In the genomic region with DNA sequence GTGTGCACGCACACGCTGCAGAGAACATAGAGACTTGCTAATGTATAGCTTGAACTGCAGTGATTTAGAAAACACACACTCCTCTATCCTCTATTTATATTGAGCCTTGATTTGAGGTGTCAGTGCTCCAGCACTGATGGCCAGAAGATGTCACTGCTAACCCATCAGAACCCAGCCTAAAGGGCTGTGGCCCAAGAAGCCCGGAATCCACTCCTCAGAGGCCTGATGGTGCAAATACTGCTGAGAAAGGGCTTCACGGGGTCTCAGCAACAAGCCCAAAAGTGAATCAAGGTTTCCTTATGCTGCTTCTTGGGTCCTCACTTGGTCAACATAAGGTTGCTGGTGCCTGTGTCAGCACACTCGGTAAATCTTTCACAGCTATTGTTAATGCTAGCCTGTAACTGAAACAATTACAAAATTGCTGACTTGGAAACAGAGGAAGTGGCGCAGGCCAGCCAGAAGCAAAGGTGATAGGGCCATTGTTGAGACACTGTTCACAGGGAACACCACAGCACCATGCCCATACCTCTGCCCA, we compare ENCODE assay signal across 8 cellular contexts.
DNase-seq lines count a peak whose midpoint lies in the region; ATAC-seq and TF ChIP-seq lines count a peak whose summit lies in the region.

No MANE protein-coding gene starts in this region.

- H3K4me3 ChIP-seq in breast epithelium, result no peak overlapping the region

- H3K9me3 ChIP-seq in breast epithelium, result no peaks in the 10 kb centered on the region

- TF ChIP-seq POLR2A in breast epithelium (IDR thresholded peaks at IDR 0.05), result no peak

- intact Hi-C loops in breast epithelium (cut with DNase I; ENCODE audit: low total_unique reads), result no loop called here

- TF ChIP-seq CTCF in LNCAP (IDR thresholded peaks at IDR 0.05) (peak; percentile 87), breast epithelium (IDR thresholded peaks at IDR 0.05) (peak; percentile 12 to 75 (median 67))

- H3K27me3 ChIP-seq in breast epithelium, result no peaks in the 10 kb centered on the region

- H3K36me3 ChIP-seq in breast epithelium, result no peaks in the 10 kb centered on the region

- no peak for ATAC-seq in GM19455 (IDR thresholded peaks at IDR 0.05; ENCODE audit: unreplicated experiment)

- peak overlapping the region in 1 of 2 donors; percentile 74 for H3K27ac ChIP-seq in breast epithelium

- DNase-seq in NCI-H187 (lab: John Stamatoyannopoulos, UW) (peak; percentile 32 to 45), NCI-H187 treated with DMSO at 0.1 percent for 48 hours (lab: John Stamatoyannopoulos, UW) (no peak), T1000 (lab: John Stamatoyannopoulos, UW) (peak; percentile 13), breast epithelium (ENCODE audit: low spot score in 2 of 2) (peak in 1 of 2 donors; percentile 31), inferior parietal cortex (ENCODE audit: extremely low spot score) (peak; percentile 85)
- peak; percentile 50 for DNase-seq in stimulated activated CD4-positive, alpha-beta T cell treated with anti-CD3 and anti-CD28 coated beads, Interleukin-15, amount 100 ng/mL, for 24 hours

- H3K4me1 ChIP-seq in breast epithelium, result no peaks in the 10 kb centered on the region
